In genomic region chrX:264634-265455, GRCh38 we compare ENCODE assay signal across 15 cellular contexts. TPM values are rescaled to one million over a fixed set of nuclear protein-coding genes. Genes with fewer than 3 reads are reported as not detected.
DNase-seq lines count a peak whose midpoint lies in the region; ATAC-seq and TF ChIP-seq lines count a peak whose summit lies in the region.
"Had no signal": no experiment of that assay in that cellular context is flagged by ENCODE, and none has a peak within 500 bp of the region (broad histone marks: within the 10 kb centered on the region; RNA-seq: fewer than 3 reads in every experiment).

No MANE protein-coding gene starts in this region.

- H3K27ac ChIP-seq in body of pancreas (no peak overlapping the region), stomach (peak overlapping the region in 3 of 5 donors; percentile 42 to 60 (median 58))
- H3K27ac ChIP-seq: dorsolateral prefrontal cortex had no signal

- TF ChIP-seq CTCF in body of pancreas (IDR thresholded peaks at IDR 0.05) (no peak), stomach (IDR thresholded peaks at IDR 0.05) (no peak)

- intact Hi-C loops in body of pancreas (cut with DNase I) (no loop called here), stomach (cut with DNase I; ENCODE audit: low total_unique reads) (no loop called here)

- H3K4me3 ChIP-seq in body of pancreas (no peak overlapping the region), stomach (no peak overlapping the region)
- H3K4me3 ChIP-seq: dorsolateral prefrontal cortex, lung had no signal

- H3K9me3 ChIP-seq in body of pancreas, result no peaks in the 10 kb centered on the region
- no peaks in the 10 kb centered on the region for H3K9me3 ChIP-seq in stomach

- WGBS in body of pancreas, 2 donors, result 55 to 74% methylated on average over 10 to 16 of the region's 16 CpGs
- WGBS in stomach, 5 donors, result 65 to 76% (median 69%) methylated on average over 16 of the region's 16 CpGs

- peaks cover 38% of the 10 kb centered on the region for H3K4me1 ChIP-seq in body of pancreas
- peaks cover 7 to 32% (median 27%) of the 10 kb centered on the region in 4 donors for H3K4me1 ChIP-seq in stomach

- H3K36me3 ChIP-seq in body of pancreas (replicated peaks in 1 of 2; ENCODE audit: insufficient read depth in 1 of 2, low read depth in 2 of 2) (no peaks in the 10 kb centered on the region), stomach (no peaks in the 10 kb centered on the region)

- TF ChIP-seq POLR2A in body of pancreas (IDR thresholded peaks at IDR 0.05) (no peak), stomach (IDR thresholded peaks at IDR 0.05) (no peak)

- H3K27me3 ChIP-seq in body of pancreas (no peaks in the 10 kb centered on the region), stomach (no peaks in the 10 kb centered on the region)

- no peak for TF ChIP-seq EP300 in stomach (IDR thresholded peaks at IDR 0.05)

- ATAC-seq in body of pancreas (peak; percentile 78), left lobe of liver (peak; percentile 73)
- ATAC-seq: natural killer cell treated with Interleukin-12 subunit alpha and Interleukin-12 subunit beta and Interleukin-15 and Interleukin-18, amount 100 ng/mL, for 72 hours; T-cell had no signal

- DNase-seq in KBM-7 (peak; percentile 51), body of pancreas (peak in 3 of 4 donors; percentile 42 to 78 (median 55)), left lobe of liver (ENCODE audit: low spot score) (peak; percentile 86), stomach (peak; percentile 76), NK-92 (lab: John Stamatoyannopoulos, UW; ENCODE audit: unreplicated experiment) (no peak), NCI-H748 treated with DMSO at 0.1 percent for 48 hours (lab: John Stamatoyannopoulos, UW) (no peak), AG08396 (ENCODE audit: low spot score) (no peak)
- DNase-seq: activated B cell treated with CpG ODN at 0.5 μM for 24 hours; activated naive CD4-positive, alpha-beta T cell; DMS79 treated with DMSO at 0.1 percent for 48 hours; NCI-H774 had no signal

- in situ Hi-C loops in KBM-7 (cut with MboI; ENCODE audit: low pct_unique_long_range_greater_than_20kb, low sequenced_read_pairs), result no loop called here

RNA-seq across cellular contexts. Expression of gene PLCXD1, which starts 16.3 kb away (rescaled TPM):
- 1 to 10 TPM; 4.2 to 7.3 TPM for total RNA-seq in body of pancreas
- 11.4 TPM for total RNA-seq in left lobe of liver
- total RNA-seq in stomach, result 100 to 1,000 TPM in 1 of 5 donors, 10 to 100 TPM in 3, 1 to 10 TPM in 1; 8.4 to 114 (median 30.3) TPM
- polyA plus RNA-seq in stomach, result 10 to 100 TPM; 13.3 to 45.1 (median 16.4) TPM

RNA-seq across cellular contexts. Expression of gene GTPBP6, which starts 53.8 kb away (rescaled TPM):
- total RNA-seq in body of pancreas, result 10 to 100 TPM; 25.7 to 32.4 TPM
- 31.7 TPM for total RNA-seq in left lobe of liver
- total RNA-seq in stomach, result 10 to 100 TPM; 19.8 to 73.9 (median 36.8) TPM
- polyA plus RNA-seq in stomach, result 10 to 100 TPM; 47.7 to 53.4 (median 48.6) TPM

Comparison
In these comparisons a context has a peak if more than half of its experiments do, and no peak if none do; other contexts are left out.
1. DNase-seq: peak in KBM-7 (single experiment), body of pancreas (3 of 4), left lobe of liver (single experiment) and stomach (single experiment); none in NK-92 (single experiment), NCI-H748 treated with DMSO at 0.1 percent for 48 hours (single experiment) and AG08396 (single experiment).
2. H3K27ac ChIP-seq: peak in stomach (3 of 5); none in body of pancreas (0 of 4).